10 cellular contexts compared by ENCODE assay signal in the genomic region with DNA sequence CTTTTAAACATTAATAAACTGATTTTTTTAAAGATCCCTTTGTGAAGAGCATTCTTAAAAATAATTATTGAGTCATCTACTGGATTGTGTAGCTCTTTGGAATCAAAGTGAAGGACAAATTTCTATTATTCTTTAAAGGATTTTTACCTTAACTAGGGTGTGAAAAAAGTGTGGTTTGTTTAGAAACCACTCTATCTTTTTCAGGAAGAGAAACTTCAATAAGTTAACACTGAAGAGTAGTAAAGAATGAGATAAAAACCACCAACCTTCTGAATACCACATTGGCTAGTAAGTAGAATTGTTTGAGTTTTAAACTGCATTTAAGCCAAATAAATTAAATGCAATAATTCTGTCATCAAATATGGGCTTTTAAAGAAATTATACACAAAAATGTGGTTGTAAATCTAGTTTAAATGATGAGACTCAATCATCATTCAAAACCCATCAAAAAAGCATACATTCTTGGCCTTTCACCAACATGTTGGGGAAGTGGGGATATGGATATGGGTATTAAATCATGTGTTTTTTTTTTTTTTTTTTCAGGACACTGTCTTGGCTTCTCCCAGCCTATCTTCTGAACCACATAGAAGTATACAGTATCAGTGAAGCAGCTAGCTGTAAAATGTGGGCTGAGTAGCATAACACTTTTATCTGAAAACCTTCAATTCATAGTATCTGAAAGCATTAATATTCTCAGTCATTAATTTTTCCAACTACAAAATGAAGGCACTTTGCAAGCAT. TPM values are rescaled to one million over a fixed set of nuclear protein-coding genes. Genes with fewer than 3 reads are reported as not detected.
DNase-seq lines count a peak whose midpoint lies in the region; ATAC-seq and TF ChIP-seq lines count a peak whose summit lies in the region.
"Had no signal": no experiment of that assay in that cellular context is flagged by ENCODE, and none has a peak within 500 bp of the region (broad histone marks: within the 10 kb centered on the region; RNA-seq: fewer than 3 reads in every experiment).

No MANE protein-coding gene starts in this region.

- TF ChIP-seq CTCF in thyroid gland (IDR thresholded peaks at IDR 0.05): no peak

- no peaks in the 10 kb centered on the region for H3K9me3 ChIP-seq in thyroid gland
- H3K9me3 ChIP-seq: BLaER1 had no signal

- peak; percentile 32 for ATAC-seq in HG02885 (IDR thresholded peaks at IDR 0.05; ENCODE audit: poor library complexity, unreplicated experiment)

- H3K4me1 Mint-ChIP-seq in activated naive CD4-positive, alpha-beta T cell treated with anti-CD3 and anti-CD28 coated beads, Interleukin-2, amount 50 U/mL, for 24 hours: peaks cover 70% of the 10 kb centered on the region
- H3K4me1 Mint-ChIP-seq in activated T-helper 2 cell treated with anti-CD3 and anti-CD28 coated beads, Interferon-gamma antibody, Interleukin-2, Interleukin-4, amounts not matched to agents 10 μg/mL and 5 μg/mL and 100 μg/mL, durations not matched to agents 14 hours and 24 hours and 36 hours (ENCODE audit: low read depth): peaks cover 47% of the 10 kb centered on the region

- intact Hi-C loops in activated T-helper 2 cell treated with anti-CD3 and anti-CD28 coated beads, Interferon-gamma antibody, Interleukin-2, Interleukin-4, amounts not matched to agents 10 μg/mL and 5 μg/mL and 100 μg/mL, durations not matched to agents 14 hours and 24 hours and 36 hours (cut with micrococcal nuclease): no loop called here
- intact Hi-C loops in thyroid gland (cut with DNase I): no loop called here

- no peaks in the 10 kb centered on the region for H3K36me3 ChIP-seq in thyroid gland

- TF ChIP-seq POLR2A in thyroid gland (IDR thresholded peaks at IDR 0.05): no peak

- peak overlapping the region; percentile 96 for H3K4me3 Mint-ChIP-seq in activated naive CD4-positive, alpha-beta T cell treated with anti-CD3 and anti-CD28 coated beads, Interleukin-2, amount 50 U/mL, for 24 hours
- H3K4me3 Mint-ChIP-seq in activated T-helper 2 cell treated with anti-CD3 and anti-CD28 coated beads, Interferon-gamma antibody, Interleukin-2, Interleukin-4, amounts not matched to agents 10 μg/mL and 5 μg/mL and 100 μg/mL, durations not matched to agents 14 hours and 24 hours and 36 hours (ENCODE audit: low read depth): peak overlapping the region; percentile 63

- no peaks in the 10 kb centered on the region for H3K27me3 Mint-ChIP-seq in activated naive CD4-positive, alpha-beta T cell treated with anti-CD3 and anti-CD28 coated beads, Interleukin-2, amount 50 U/mL, for 24 hours
- no peaks in the 10 kb centered on the region for H3K27me3 Mint-ChIP-seq in activated T-helper 2 cell treated with anti-CD3 and anti-CD28 coated beads, Interferon-gamma antibody, Interleukin-2, Interleukin-4, amounts not matched to agents 10 μg/mL and 5 μg/mL and 100 μg/mL, durations not matched to agents 14 hours and 24 hours and 36 hours (ENCODE audit: low read depth)

- H3K9me3 Mint-ChIP-seq in activated naive CD4-positive, alpha-beta T cell treated with anti-CD3 and anti-CD28 coated beads, Interleukin-2, amount 50 U/mL, for 24 hours: no peaks in the 10 kb centered on the region
- no peaks in the 10 kb centered on the region for H3K9me3 Mint-ChIP-seq in activated T-helper 2 cell treated with anti-CD3 and anti-CD28 coated beads, Interferon-gamma antibody, Interleukin-2, Interleukin-4, amounts not matched to agents 10 μg/mL and 5 μg/mL and 100 μg/mL, durations not matched to agents 14 hours and 24 hours and 36 hours

- no peaks in the 10 kb centered on the region for H3K27me3 ChIP-seq in thyroid gland

- H3K4me3 ChIP-seq in thyroid gland (replicated peaks in 1 of 3): no peak overlapping the region
- H3K4me3 ChIP-seq: BLaER1 had no signal

- peak overlapping the region; percentile 89 for H3K27ac Mint-ChIP-seq in activated naive CD4-positive, alpha-beta T cell treated with anti-CD3 and anti-CD28 coated beads, Interleukin-2, amount 50 U/mL, for 24 hours
- no peak overlapping the region for H3K27ac Mint-ChIP-seq in activated T-helper 2 cell treated with anti-CD3 and anti-CD28 coated beads, Interferon-gamma antibody, Interleukin-2, Interleukin-4, amounts not matched to agents 10 μg/mL and 5 μg/mL and 100 μg/mL, durations not matched to agents 14 hours and 24 hours and 36 hours

- H3K36me3 Mint-ChIP-seq in activated naive CD4-positive, alpha-beta T cell treated with anti-CD3 and anti-CD28 coated beads, Interleukin-2, amount 50 U/mL, for 24 hours: peaks cover 41% of the 10 kb centered on the region
- peaks cover 75% of the 10 kb centered on the region for H3K36me3 Mint-ChIP-seq in activated T-helper 2 cell treated with anti-CD3 and anti-CD28 coated beads, Interferon-gamma antibody, Interleukin-2, Interleukin-4, amounts not matched to agents 10 μg/mL and 5 μg/mL and 100 μg/mL, durations not matched to agents 14 hours and 24 hours and 36 hours (ENCODE audit: low read depth)

- H3K27ac ChIP-seq in thyroid gland: peak overlapping the region; percentile 14 to 87 (median 21)
- H3K27ac ChIP-seq: BLaER1, HL-60 had no signal

- peaks cover 7 to 13% of the 10 kb centered on the region in 2 donors for H3K4me1 ChIP-seq in thyroid gland

- DNase-seq in activated naive CD4-positive, alpha-beta T cell treated with Interleukin-2 at 50 U/mL for 16 hours: no peak
- no peak for DNase-seq in activated T-helper 2 cell treated with anti-CD3 and anti-CD28 coated beads, Interferon-gamma antibody, Interleukin-2, Interleukin-4, amounts not matched to agents 10 μg/mL and 5 μg/mL and 100 μg/mL, durations not matched to agents 14 hours and 24 hours and 36 hours (ENCODE audit: low spot score)
- DNase-seq in thyroid gland (no peak), NCI-H1105 (lab: John Stamatoyannopoulos, UW) (no peak), anterior cingulate cortex (lab: John Stamatoyannopoulos, UW) (no peak), SK-N-DZ (ENCODE audit: low spot score) (no peak)

RNA-seq across cellular contexts. Expression of gene S1PR1, which starts 4.8 kb away (rescaled TPM):
- 71.0 and 73.0 TPM in 2 replicates for total RNA-seq in activated T-helper 2 cell treated with anti-CD3 and anti-CD28 coated beads, Interferon-gamma antibody, Interleukin-2, Interleukin-4, amounts not matched to agents 10 μg/mL and 5 μg/mL and 100 μg/mL, durations not matched to agents 14 hours and 24 hours and 36 hours
- 10 to 100 TPM; 34.5 to 92.7 (median 67.0) TPM for total RNA-seq in thyroid gland
- not detected in 2 replicates for polyA plus RNA-seq in SK-N-DZ (2014; cell fraction: cytosol; rRNA removed)
- 0.16 and 0.17 TPM in 2 replicates for polyA plus RNA-seq in SK-N-DZ (2014; cell fraction: nucleus; rRNA removed)
